ENCODE assay signal across 18 cellular contexts in the genomic region with DNA sequence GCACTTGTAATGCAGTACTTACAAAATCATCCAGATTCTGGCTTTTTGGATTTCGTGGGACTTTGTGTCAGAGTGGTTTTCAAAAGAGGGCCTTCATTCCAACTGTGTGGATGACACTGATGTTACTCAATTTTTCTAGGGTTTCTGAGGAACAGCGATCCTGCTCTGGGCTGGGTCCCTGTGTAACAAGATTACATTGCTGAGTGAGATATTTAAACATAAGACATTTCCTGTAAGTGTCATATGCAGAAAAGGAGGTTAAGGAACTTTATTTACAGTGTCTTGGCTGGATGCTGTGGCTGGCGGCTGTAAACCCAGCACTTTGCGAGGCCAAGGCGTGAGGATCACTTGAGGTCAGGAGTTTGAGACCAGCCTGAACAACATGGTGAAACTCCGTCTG. TPM values are rescaled to one million over a fixed set of nuclear protein-coding genes. Genes with fewer than 3 reads are reported as not detected.
A peak's percentile ranks its signal among the peaks of the same experiment; 100 is the strongest.
DNase-seq lines count a peak whose midpoint lies in the region; ATAC-seq, FAIRE-seq and TF ChIP-seq lines count a peak whose summit lies in the region.
"Had no signal": no experiment of that assay in that cellular context is flagged by ENCODE, and none has a peak within 500 bp of the region (broad histone marks: within the 10 kb centered on the region; RNA-seq: fewer than 3 reads in every experiment).

No MANE protein-coding gene starts in this region.

- peak overlapping the region in 1 of 2 donors; percentile 45 for H3K27ac ChIP-seq in left lung
- H3K27ac ChIP-seq in small intestine (ENCODE audit: low read depth in 1 of 2, low read length in 1 of 2): peak overlapping the region; percentile 20 to 50
- H3K27ac ChIP-seq: breast epithelium, RWPE1 had no signal

- intact Hi-C loops in left lung (cut with DNase I): no loop called here

- peak overlapping the region; percentile 9 for H3K27ac Mint-ChIP-seq in activated T-cell treated with anti-CD3 and anti-CD28 coated beads, Interleukin-2, amount 50 U/mL, for 72 hours
- H3K27ac Mint-ChIP-seq: GM23338; stimulated activated naive CD8-positive, alpha-beta T cell treated with anti-CD3 and anti-CD28 coated beads, Interleukin-15, amount 100 ng/mL, for 72 hours had no signal

- no peaks in the 10 kb centered on the region for H3K9me3 Mint-ChIP-seq in activated T-cell treated with anti-CD3 and anti-CD28 coated beads, Interleukin-2, amount 50 U/mL, for 72 hours
- H3K9me3 Mint-ChIP-seq: GM23338; stimulated activated naive CD8-positive, alpha-beta T cell treated with anti-CD3 and anti-CD28 coated beads, Interleukin-15, amount 100 ng/mL, for 72 hours had no signal

- peaks cover 81% of the 10 kb centered on the region for H3K4me1 Mint-ChIP-seq in activated T-cell treated with anti-CD3 and anti-CD28 coated beads, Interleukin-2, amount 50 U/mL, for 72 hours (ENCODE audit: low read depth)

- H3K4me3 ChIP-seq in adipocyte (ENCODE audit: low read length) (peak overlapping the region; percentile 11), left lung (no peak overlapping the region), small intestine (ENCODE audit: low read depth in 1 of 2, low read length in 2 of 2) (no peak overlapping the region)
- H3K4me3 ChIP-seq: breast epithelium, GM12878, GM23338 had no signal

- WGBS in small intestine, 3 donors: 81 to 88% (median 87%) methylated on average over 6 of the region's 6 CpGs

- H3K9me3 ChIP-seq in adipocyte (ENCODE audit: control insufficient read depth, low read length) (no peaks in the 10 kb centered on the region), left lung (no peaks in the 10 kb centered on the region), small intestine (ENCODE audit: control insufficient read depth, low read depth) (no peaks in the 10 kb centered on the region)
- H3K9me3 ChIP-seq: breast epithelium had no signal

- no peak overlapping the region for H3K4me3 Mint-ChIP-seq in activated T-cell treated with anti-CD3 and anti-CD28 coated beads, Interleukin-2, amount 50 U/mL, for 72 hours
- H3K4me3 Mint-ChIP-seq: GM23338; stimulated activated naive CD8-positive, alpha-beta T cell treated with anti-CD3 and anti-CD28 coated beads, Interleukin-15, amount 100 ng/mL, for 72 hours had no signal

- H3K27me3 Mint-ChIP-seq in activated T-cell treated with anti-CD3 and anti-CD28 coated beads, Interleukin-2, amount 50 U/mL, for 72 hours (ENCODE audit: low read depth): no peaks in the 10 kb centered on the region
- H3K27me3 Mint-ChIP-seq: stimulated activated naive CD8-positive, alpha-beta T cell treated with anti-CD3 and anti-CD28 coated beads, Interleukin-15, amount 100 ng/mL, for 72 hours had no signal

- no peak for TF ChIP-seq CTCF in left lung (IDR thresholded peaks at IDR 0.05)

- peaks cover 0 to 2% of the 10 kb centered on the region in 2 donors for H3K36me3 Mint-ChIP-seq in activated T-cell treated with anti-CD3 and anti-CD28 coated beads, Interleukin-2, amount 50 U/mL, for 72 hours (ENCODE audit: insufficient read depth in 2 of 2)

- ATAC-seq in activated T-cell treated with anti-CD3 and anti-CD28 coated beads, Interleukin-2, amount 50 U/mL, for 72 hours (replicated peaks in 1 of 2): no peak
- peak; percentile 11 for ATAC-seq in left lung
- ATAC-seq: activated CD4-positive, CD25-positive, alpha-beta regulatory T cell treated with anti-CD3 and anti-CD28 coated beads, Interleukin-2, amount 50 U/mL, for 24 hours; GM12878; GM23338; stimulated activated naive CD8-positive, alpha-beta T cell treated with anti-CD3 and anti-CD28 coated beads, Interleukin-15, amount 100 ng/mL, for 72 hours had no signal

- H3K36me3 ChIP-seq in adipocyte (ENCODE audit: control insufficient read depth, insufficient read depth, low read length, severe bottlenecking) (no peaks in the 10 kb centered on the region), left lung (no peaks in the 10 kb centered on the region), small intestine (ENCODE audit: control insufficient read depth in 2 of 2, insufficient read depth in 2 of 2, low read length in 2 of 2) (no peaks in the 10 kb centered on the region)
- H3K36me3 ChIP-seq: breast epithelium had no signal

- H3K27me3 ChIP-seq in adipocyte (replicated peaks; ENCODE audit: control insufficient read depth, insufficient read depth, low read length) (no peaks in the 10 kb centered on the region), left lung (no peaks in the 10 kb centered on the region), small intestine (ENCODE audit: control insufficient read depth in 2 of 2, insufficient read depth in 2 of 2, low read length in 2 of 2) (no peaks in the 10 kb centered on the region)
- H3K27me3 ChIP-seq: breast epithelium had no signal

- H3K4me1 ChIP-seq in adipocyte (ENCODE audit: control insufficient read depth, insufficient read depth, low read length) (peaks cover 62% of the 10 kb centered on the region), left lung (peaks cover 36 to 92% of the 10 kb centered on the region in 2 donors), small intestine (ENCODE audit: control insufficient read depth in 2 of 2, insufficient read depth in 1 of 2, low read depth in 1 of 2, low read length in 1 of 2) (peaks cover 9 to 33% of the 10 kb centered on the region in 2 donors)

- FAIRE-seq in small intestine (lab: Jason Lieb, UNC): no peak
- FAIRE-seq: GM12878 had no signal

- H3K9ac ChIP-seq in adipocyte (ENCODE audit: low read length): no peak overlapping the region

- no peak for DNase-seq in activated T-cell treated with anti-CD3 and anti-CD28 coated beads, Interleukin-2, amount 50 U/mL, for 72 hours
- DNase-seq in activated T-cell treated with anti-CD3 and anti-CD28 coated beads, Interleukin-2, amount 50 U/mL, for 48 hours: no peak
- peak; percentile 28 for DNase-seq in adipocyte (ENCODE audit: low read depth)
- peak in 1 of 2 donors; percentile 23 for DNase-seq in left lung
- no peak for DNase-seq in small intestine
- no peak for DNase-seq in nucleus accumbens (lab: John Stamatoyannopoulos, UW)
- DNase-seq in globus pallidus (ENCODE audit: low spot score): no peak
- no peak for DNase-seq in NCI-H1930 (lab: John Stamatoyannopoulos, UW)
- DNase-seq: ACHN; activated naive CD4-positive, alpha-beta T cell treated with anti-CD3 and anti-CD28 coated beads, Interleukin-2, amount 50 U/mL, for 16 hours; foreskin melanocyte; NCI-H1436 treated with DMSO at 0.1 percent for 48 hours; stimulated activated naive CD8-positive, alpha-beta T cell treated with anti-CD3 and anti-CD28 coated beads, Interleukin-15, amount 100 ng/mL, for 72 hours had no signal

RNA-seq across cellular contexts. Expression of gene ZFAND3, which starts 6.7 kb away (rescaled TPM):
- total RNA-seq in activated T-cell treated with anti-CD3 and anti-CD28 coated beads, Interleukin-2, amount 50 U/mL, for 72 hours: 100 to 1,000 TPM in 1 of 2 donors, 10 to 100 TPM in 1; 93.9 to 114 TPM
- total RNA-seq in left lung: 10 to 100 TPM; 65.9 TPM
- polyA plus RNA-seq in small intestine: 10 to 100 TPM; 35.9 to 40.9 (median 40.8) TPM
